1 cellular context compared by ENCODE assay signal in genomic region chrX:52271212-52271611, GRCh38.
TF ChIP-seq lines count a peak whose summit lies in the region.

No MANE protein-coding gene starts in this region.

TF ChIP-seq in H1, 55 proteins besides CTCF, POLR2A, EP300 and RAD21:
- TF ChIP-seq USF2 (IDR thresholded peaks at IDR 0.05; ENCODE audit: low read length) (peak; percentile 36; the same call in 1 of the 2 replicates), MAX (IDR thresholded peaks at IDR 0.05) (0 out of 2 replicates have a peak, but pooled peaks have one; percentile 15), EGR1 (IDR thresholded peaks at IDR 0.05; ENCODE audit: borderline replicate concordance, low read depth, low read length) (no peak)
